Comparison of ENCODE assay signal across 9 cellular contexts in the genomic region with DNA sequence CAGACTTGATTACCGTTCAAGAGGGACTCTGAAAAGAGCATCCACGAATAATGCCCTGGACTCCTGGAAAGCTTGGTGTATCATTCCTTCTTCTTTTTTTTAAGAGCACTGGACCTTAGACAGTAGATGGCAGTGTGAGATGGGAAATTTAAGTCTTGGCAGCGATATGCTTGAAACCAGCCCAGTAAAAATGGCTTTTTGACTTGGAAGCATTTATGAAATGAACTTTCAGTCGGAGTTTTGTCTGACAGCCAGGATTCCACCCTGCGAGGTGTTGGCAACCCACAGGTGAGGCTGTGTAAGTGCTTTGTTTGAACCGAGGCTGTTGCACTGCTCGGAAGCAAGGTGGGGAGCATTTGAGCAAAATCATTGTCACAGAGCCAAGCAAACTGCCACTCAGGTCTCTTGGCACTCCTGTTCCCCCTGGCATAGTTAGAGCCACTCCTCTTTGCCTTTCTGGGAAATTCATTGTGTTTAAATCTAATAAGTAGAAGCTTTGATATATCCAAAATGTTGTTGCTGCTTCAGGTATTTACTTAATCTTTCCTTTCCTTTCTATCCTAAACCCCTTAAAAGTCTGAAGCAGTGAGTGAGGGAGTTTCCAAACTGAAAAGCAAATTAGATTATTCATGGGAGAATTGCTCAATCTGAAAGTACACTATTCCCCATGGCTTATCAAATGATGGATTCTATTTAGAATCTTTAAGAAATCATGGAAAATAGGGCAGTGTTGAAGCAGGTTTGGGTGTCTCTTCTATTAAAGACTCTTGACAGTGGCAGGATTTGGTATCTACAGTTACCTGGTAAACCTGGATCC.
DNase-seq lines count a peak whose midpoint lies in the region; ATAC-seq and TF ChIP-seq lines count a peak whose summit lies in the region.
"Had no signal": no experiment of that assay in that cellular context is flagged by ENCODE, and none has a peak within 500 bp of the region (broad histone marks: within the 10 kb centered on the region; RNA-seq: fewer than 3 reads in every experiment).

No MANE protein-coding gene starts in this region.

- DNase-seq in D341Med (ENCODE audit: low spot score) = peak; percentile 53
- peak; percentile 73 for DNase-seq in LNCaP clone FGC (ENCODE audit: low read depth)
- DNase-seq in SJCRH30 = peak; percentile 6 to 60
- no peak for DNase-seq in left ventricle myocardium inferior
- peak; percentile 12 for DNase-seq in stromal cell of bone marrow (ENCODE audit: low read depth)
- no peak for DNase-seq in posterior vena cava (ENCODE audit: low spot score)

- H3K36me3 ChIP-seq in SJCRH30 (no peaks in the 10 kb centered on the region), left ventricle myocardium inferior (no peaks in the 10 kb centered on the region)
- H3K36me3 ChIP-seq: cardiac muscle cell had no signal

- H3K27me3 ChIP-seq in SJCRH30 (no peaks in the 10 kb centered on the region), left ventricle myocardium inferior (ENCODE audit: low read depth) (no peaks in the 10 kb centered on the region)
- H3K27me3 ChIP-seq: cardiac muscle cell had no signal

- H3K9me3 ChIP-seq in SJCRH30 (replicated peaks) (no peaks in the 10 kb centered on the region), left ventricle myocardium inferior (replicated peaks) (no peaks in the 10 kb centered on the region)

- H3K4me3 ChIP-seq in LNCaP clone FGC (ENCODE audit: low read depth, low read length) = peak overlapping the region; percentile 26
- H3K4me3 ChIP-seq in SJCRH30 = no peak overlapping the region
- peak overlapping the region; percentile 54 for H3K4me3 ChIP-seq in left ventricle myocardium inferior
- H3K4me3 ChIP-seq: cardiac muscle cell had no signal

- no peak for ATAC-seq in GM21786 (IDR thresholded peaks at IDR 0.05; ENCODE audit: unreplicated experiment)
- no peak for ATAC-seq in GM18858 (IDR thresholded peaks at IDR 0.05; ENCODE audit: unreplicated experiment)

- intact Hi-C loops in left ventricle myocardium inferior (cut with micrococcal nuclease) = no loop called here
- intact Hi-C loops in posterior vena cava (cut with DNase I) = no loop called here

- H3K4me1 ChIP-seq in SJCRH30 (no peaks in the 10 kb centered on the region), left ventricle myocardium inferior (peaks cover 3% of the 10 kb centered on the region)

- H3K27ac ChIP-seq in SJCRH30 (no peak overlapping the region), left ventricle myocardium inferior (replicated peaks) (no peak overlapping the region)
- H3K27ac ChIP-seq: cardiac muscle cell had no signal

- TF ChIP-seq CTCF in LNCaP clone FGC (IDR thresholded peaks at IDR 0.05; ENCODE audit: control insufficient read depth, extremely low read depth, insufficient read depth) (peak; percentile 61), left ventricle myocardium inferior (IDR thresholded peaks at IDR 0.05; ENCODE audit: borderline replicate concordance) (peak; percentile 54)

Comparison
In these comparisons a context has a peak if more than half of its experiments do, and no peak if none do; other contexts are left out.
1. DNase-seq: peak in D341Med (single experiment), LNCaP clone FGC (single experiment), SJCRH30 (2 of 2) and stromal cell of bone marrow (single experiment); none in left ventricle myocardium inferior (single experiment) and posterior vena cava (single experiment).